ENCODE assay signal across 8 cellular contexts in the genomic region with DNA sequence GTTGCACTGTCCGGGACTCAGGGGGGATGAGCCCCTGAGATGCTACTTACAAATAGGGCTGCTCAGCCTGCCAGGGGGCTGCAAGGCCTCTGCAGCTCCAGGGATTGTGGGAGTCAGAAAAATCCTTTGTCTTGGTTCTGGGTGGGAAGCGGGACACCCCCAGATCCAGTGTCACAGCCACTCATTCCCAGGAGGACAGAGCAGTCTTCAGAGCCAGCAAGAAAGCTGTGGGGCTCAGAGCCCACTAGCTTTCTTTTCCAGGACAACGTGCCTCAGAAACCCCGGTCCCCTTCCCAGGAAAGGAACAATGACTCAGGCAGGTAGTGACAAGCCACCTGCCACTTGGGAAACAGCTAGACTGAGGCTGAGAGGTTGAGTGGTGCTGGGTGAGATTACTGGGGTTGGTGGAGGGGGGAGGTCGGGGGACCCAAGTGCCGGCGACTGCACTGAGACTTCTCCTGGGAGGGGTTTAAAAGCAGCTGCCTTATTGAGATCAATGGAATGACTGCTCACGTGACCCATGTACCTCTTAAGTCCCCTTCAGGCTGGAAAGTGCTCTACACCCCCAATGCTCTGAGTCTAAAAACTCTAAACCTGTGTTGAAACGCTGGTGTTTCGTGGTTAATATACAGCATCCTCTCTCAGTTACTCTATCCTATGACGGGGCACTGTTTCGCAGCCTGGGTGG.
DNase-seq lines count a peak whose midpoint lies in the region; ATAC-seq and TF ChIP-seq lines count a peak whose summit lies in the region.

No MANE protein-coding gene starts in this region.

- TF ChIP-seq CTCF in A673 (conservative IDR thresholded peaks at IDR 0.05; ENCODE audit: low read depth, low read length) = no peak

- no peaks in the 10 kb centered on the region for H3K9me3 ChIP-seq in A673 (ENCODE audit: low read depth, low read length, poor library complexity, severe bottlenecking)
- H3K9me3 ChIP-seq in HUES64 (ENCODE audit: insufficient read depth, low read depth, low read length) = no peaks in the 10 kb centered on the region
- H3K9me3 ChIP-seq in iPS-18c (ENCODE audit: control insufficient read depth, insufficient read depth, low read length) = no peaks in the 10 kb centered on the region
- H3K9me3 ChIP-seq in MG63 = no peaks in the 10 kb centered on the region
- H3K9me3 ChIP-seq in effector memory CD4-positive, alpha-beta T cell (ENCODE audit: control insufficient read depth, low read length) = no peaks in the 10 kb centered on the region
- no peaks in the 10 kb centered on the region for H3K9me3 ChIP-seq in T-helper 17 cell (ENCODE audit: control insufficient read depth, low read length, poor library complexity, severe bottlenecking)

- H3K27ac Mint-ChIP-seq in T-helper 17 cell = no peak overlapping the region

- H3K4me3 ChIP-seq in A673 (ENCODE audit: low read depth, low read length, poor library complexity, severe bottlenecking) (no peak overlapping the region), HUES64 (ENCODE audit: low read length) (no peak overlapping the region), iPS-18c (ENCODE audit: insufficient read depth, low read depth, low read length) (0 out of 2 replicates have a peak overlapping the region, but pooled peaks have one; percentile 17), MG63 (no peak overlapping the region)
- no peak overlapping the region for H3K4me3 ChIP-seq in effector memory CD4-positive, alpha-beta T cell (ENCODE audit: insufficient read depth, low read depth, low read length, poor library complexity, severe bottlenecking)

- ATAC-seq in T-helper 17 cell (no peak), HG02588 (IDR thresholded peaks at IDR 0.05; ENCODE audit: unreplicated experiment) (no peak)

- DNase-seq in A673 (ENCODE audit: low spot score) (peak; percentile 43), SIG-M5 treated with dmso at 0.1 percent for 504 hours (lab: John Stamatoyannopoulos, UW; ENCODE audit: unreplicated experiment) (peak; percentile 45), MG63 (no peak), T-helper 17 cell (no peak)
- no peak for DNase-seq in effector memory CD4-positive, alpha-beta T cell

- intact Hi-C loops in A673 (cut with micrococcal nuclease; ENCODE audit: unreplicated experiment) = loop anchor here (5.0 kb wide), 1 partner anchor 462 kb away; no protein-coding TSS in a partner anchor

- no TSS peak for BruUV-seq in A673 (replicated peaks; lab: Mats Ljungman, UMichigan)

- no peaks in the 10 kb centered on the region for H3K27me3 Mint-ChIP-seq in T-helper 17 cell

- H3K9ac ChIP-seq in HUES64 (ENCODE audit: low read depth, low read length) = peak overlapping the region; percentile 42; the same call in 1 of the 2 replicates

- H3K27ac ChIP-seq in A673 (ENCODE audit: low read depth, low read length, poor library complexity, severe bottlenecking) (no peak overlapping the region), HUES64 (ENCODE audit: low read depth, low read length) (peak overlapping the region; percentile 26; the same call in 1 of the 2 replicates)
- no peak overlapping the region for H3K27ac ChIP-seq in effector memory CD4-positive, alpha-beta T cell (ENCODE audit: insufficient read depth, low read length, poor library complexity, severe bottlenecking)

- WGBS in HUES64 = 86% methylated on average over 12 of the region's 12 CpGs

- H3K27me3 ChIP-seq in A673 (replicated peaks; ENCODE audit: insufficient read depth, low read depth, low read length, poor library complexity) (no peaks in the 10 kb centered on the region), HUES64 (ENCODE audit: insufficient read depth, low read length) (no peaks in the 10 kb centered on the region), MG63 (no peaks in the 10 kb centered on the region)
- no peaks in the 10 kb centered on the region for H3K27me3 ChIP-seq in effector memory CD4-positive, alpha-beta T cell (replicated peaks; ENCODE audit: control insufficient read depth, insufficient read depth, low read length, poor library complexity, severe bottlenecking)

- POLR2A ChIA-PET in A673 (lab: Charles Lee; ENCODE audit: low non-redundant PET) = no interaction called here

- H3K4me3 Mint-ChIP-seq in T-helper 17 cell = no peak overlapping the region

- H3K36me3 Mint-ChIP-seq in T-helper 17 cell (ENCODE audit: low read depth) = no peaks in the 10 kb centered on the region

- H3K4me1 ChIP-seq in A673 (ENCODE audit: insufficient read depth, low read length, poor library complexity, severe bottlenecking) (peaks cover 20% of the 10 kb centered on the region), HUES64 (ENCODE audit: insufficient read depth, low read length) (peaks cover 42% of the 10 kb centered on the region)
- peaks cover 25% of the 10 kb centered on the region for H3K4me1 ChIP-seq in effector memory CD4-positive, alpha-beta T cell (ENCODE audit: control insufficient read depth, insufficient read depth, low read length, poor library complexity, severe bottlenecking)

- CTCF ChIA-PET in A673 (lab: Charles Lee) = interaction anchor here (0.6 to 2.4 kb wide), 6 partner anchors 26 to 486 kb away, joined by 3 to 17 read pairs (median 4); no protein-coding TSS in a partner anchor

- peaks cover 29% of the 10 kb centered on the region for H3K4me1 Mint-ChIP-seq in T-helper 17 cell

- H3K36me3 ChIP-seq in A673 (ENCODE audit: insufficient read depth, low read length, poor library complexity, severe bottlenecking) (no peaks in the 10 kb centered on the region), HUES64 (ENCODE audit: insufficient read depth, low read length) (peaks cover 6% of the 10 kb centered on the region; the same call in 1 of the 2 replicates), MG63 (peaks cover 17% of the 10 kb centered on the region)
- peaks cover 7% of the 10 kb centered on the region for H3K36me3 ChIP-seq in effector memory CD4-positive, alpha-beta T cell (ENCODE audit: control insufficient read depth, insufficient read depth, low read length)

Comparison
In these comparisons a context has a peak if more than half of its experiments do, and no peak if none do; other contexts are left out.
1. DNase-seq: peak in A673 (single experiment) and SIG-M5 treated with dmso at 0.1 percent for 504 hours (single experiment); none in MG63 (single experiment), effector memory CD4-positive, alpha-beta T cell (0 of 3) and T-helper 17 cell (0 of 3).